13 cellular contexts compared by ENCODE assay signal in genomic region chr12:130014485-130014807, GRCh38.
A peak's percentile ranks its signal among the peaks of the same experiment; 100 is the strongest.
DNase-seq lines count a peak whose midpoint lies in the region; ATAC-seq lines count a peak whose summit lies in the region.
"Had no signal": no experiment of that assay in that cellular context is flagged by ENCODE, and none has a peak within 500 bp of the region (broad histone marks: within the 10 kb centered on the region; RNA-seq: fewer than 3 reads in every experiment).

No MANE protein-coding gene starts in this region.

- CTCF ChIA-PET in activated CD4-positive, alpha-beta memory T cell treated with anti-CD3 and anti-CD28 coated beads for 36 hours (lab: Charles Lee), result interaction anchor here (0.5 to 1.7 kb wide), 9 partner anchors 10 to 1755 kb away, joined by 3 to 9 read pairs (median 5); no protein-coding TSS in a partner anchor

- DNase-seq in NCI-H146 (lab: John Stamatoyannopoulos, UW), result peak; percentile 36
- DNase-seq in NCI-H146 treated with DMSO at 0.1 percent for 48 hours (lab: John Stamatoyannopoulos, UW; ENCODE audit: unreplicated experiment), result no peak
- DNase-seq in HT-29 (ENCODE audit: low spot score), result peak; percentile 11
- DNase-seq in SK-N-DZ (ENCODE audit: low spot score), result peak; percentile 24
- DNase-seq in left kidney (ENCODE audit: low read depth, low spot score), result peak; percentile 67
- no peak for DNase-seq in stimulated activated effector memory CD8-positive, alpha-beta T cell treated with anti-CD3 and anti-CD28 coated beads, Interleukin-12 subunit alpha, Interleukin-12 subunit beta, amount 100 ng/mL, for 72 hours (ENCODE audit: low spot score in 2 of 2)
- no peak for DNase-seq in activated CD4-positive, alpha-beta memory T cell treated with anti-CD3 and anti-CD28 coated beads for 36 hours
- DNase-seq in effector memory CD4-positive, alpha-beta T cell, result no peak

- H3K27ac ChIP-seq in effector memory CD4-positive, alpha-beta T cell (ENCODE audit: insufficient read depth, low read length, poor library complexity, severe bottlenecking), result no peak overlapping the region
- H3K27ac ChIP-seq: brain microvascular endothelial cell, KMS-11 had no signal

- no peaks in the 10 kb centered on the region for H3K4me1 Mint-ChIP-seq in stimulated activated effector memory CD8-positive, alpha-beta T cell treated with anti-CD3 and anti-CD28 coated beads, Interleukin-12 subunit alpha, Interleukin-12 subunit beta, amount 100 ng/mL, for 72 hours
- no peaks in the 10 kb centered on the region for H3K4me1 Mint-ChIP-seq in activated CD4-positive, alpha-beta memory T cell treated with anti-CD3 and anti-CD28 coated beads for 36 hours (ENCODE audit: low read depth)
- H3K4me1 Mint-ChIP-seq: stimulated activated naive B cell treated with anti-CD40 and anti-IgM and Interleukin-4, amounts not matched to agents 10 μg/mL and 1 μg/mL and 100 μg/mL, for 72 hours; T-cell had no signal

- no peaks in the 10 kb centered on the region for H3K36me3 Mint-ChIP-seq in stimulated activated effector memory CD8-positive, alpha-beta T cell treated with anti-CD3 and anti-CD28 coated beads, Interleukin-12 subunit alpha, Interleukin-12 subunit beta, amount 100 ng/mL, for 72 hours
- H3K36me3 Mint-ChIP-seq in activated CD4-positive, alpha-beta memory T cell treated with anti-CD3 and anti-CD28 coated beads for 36 hours, result no peaks in the 10 kb centered on the region
- H3K36me3 Mint-ChIP-seq: stimulated activated naive B cell treated with anti-CD40 and anti-IgM and Interleukin-4, amounts not matched to agents 10 μg/mL and 1 μg/mL and 100 μg/mL, for 72 hours; T-cell had no signal

- H3K9me3 Mint-ChIP-seq in stimulated activated effector memory CD8-positive, alpha-beta T cell treated with anti-CD3 and anti-CD28 coated beads, Interleukin-12 subunit alpha, Interleukin-12 subunit beta, amount 100 ng/mL, for 72 hours, result no peaks in the 10 kb centered on the region
- H3K9me3 Mint-ChIP-seq in activated CD4-positive, alpha-beta memory T cell treated with anti-CD3 and anti-CD28 coated beads for 36 hours, result no peaks in the 10 kb centered on the region
- H3K9me3 Mint-ChIP-seq: activated T-helper 2 cell treated with anti-CD3 and anti-CD28 coated beads, Interferon-gamma antibody, Interleukin-2, Interleukin-4, amounts not matched to agents 10 μg/mL and 5 μg/mL and 100 μg/mL, durations not matched to agents 14 hours and 24 hours and 36 hours; stimulated activated naive B cell treated with anti-CD40 and anti-IgM and Interleukin-4, amounts not matched to agents 10 μg/mL and 1 μg/mL and 100 μg/mL, for 72 hours; T-cell had no signal

- no peak for ATAC-seq in stimulated activated effector memory CD8-positive, alpha-beta T cell treated with anti-CD3 and anti-CD28 coated beads, Interleukin-12 subunit alpha, Interleukin-12 subunit beta, amount 100 ng/mL, for 72 hours

- no peak overlapping the region for H3K27ac Mint-ChIP-seq in stimulated activated effector memory CD8-positive, alpha-beta T cell treated with anti-CD3 and anti-CD28 coated beads, Interleukin-12 subunit alpha, Interleukin-12 subunit beta, amount 100 ng/mL, for 72 hours
- H3K27ac Mint-ChIP-seq in activated CD4-positive, alpha-beta memory T cell treated with anti-CD3 and anti-CD28 coated beads for 36 hours, result no peak overlapping the region
- H3K27ac Mint-ChIP-seq: activated T-helper 2 cell treated with anti-CD3 and anti-CD28 coated beads, Interferon-gamma antibody, Interleukin-2, Interleukin-4, amounts not matched to agents 10 μg/mL and 5 μg/mL and 100 μg/mL, durations not matched to agents 14 hours and 24 hours and 36 hours; stimulated activated naive B cell treated with anti-CD40 and anti-IgM and Interleukin-4, amounts not matched to agents 10 μg/mL and 1 μg/mL and 100 μg/mL, for 72 hours; T-cell had no signal

- no peaks in the 10 kb centered on the region for H3K36me3 ChIP-seq in effector memory CD4-positive, alpha-beta T cell (ENCODE audit: control insufficient read depth, insufficient read depth, low read length)
- H3K36me3 ChIP-seq: brain microvascular endothelial cell had no signal

- no peaks in the 10 kb centered on the region for H3K9me3 ChIP-seq in effector memory CD4-positive, alpha-beta T cell (ENCODE audit: control insufficient read depth, low read length)

- peaks cover 11% of the 10 kb centered on the region for H3K27me3 Mint-ChIP-seq in activated CD4-positive, alpha-beta memory T cell treated with anti-CD3 and anti-CD28 coated beads for 36 hours

- no peaks in the 10 kb centered on the region for H3K27me3 ChIP-seq in effector memory CD4-positive, alpha-beta T cell (replicated peaks; ENCODE audit: control insufficient read depth, insufficient read depth, low read length, poor library complexity, severe bottlenecking)
- H3K27me3 ChIP-seq: brain microvascular endothelial cell had no signal

- intact Hi-C loops in activated CD4-positive, alpha-beta memory T cell treated with anti-CD3 and anti-CD28 coated beads for 36 hours (cut with micrococcal nuclease), result loop anchor here (5.0 kb wide), 1 partner anchor 822 kb away; no protein-coding TSS in a partner anchor

- no peak overlapping the region for H3K4me3 ChIP-seq in effector memory CD4-positive, alpha-beta T cell (ENCODE audit: insufficient read depth, low read depth, low read length, poor library complexity, severe bottlenecking)

- POLR2A ChIA-PET in activated CD4-positive, alpha-beta memory T cell treated with anti-CD3 and anti-CD28 coated beads for 36 hours (lab: Charles Lee), result no interaction called here

- H3K4me1 ChIP-seq in effector memory CD4-positive, alpha-beta T cell (ENCODE audit: control insufficient read depth, insufficient read depth, low read length, poor library complexity, severe bottlenecking), result no peaks in the 10 kb centered on the region

- no peak overlapping the region for H3K4me3 Mint-ChIP-seq in stimulated activated effector memory CD8-positive, alpha-beta T cell treated with anti-CD3 and anti-CD28 coated beads, Interleukin-12 subunit alpha, Interleukin-12 subunit beta, amount 100 ng/mL, for 72 hours
- no peak overlapping the region for H3K4me3 Mint-ChIP-seq in activated CD4-positive, alpha-beta memory T cell treated with anti-CD3 and anti-CD28 coated beads for 36 hours
- H3K4me3 Mint-ChIP-seq: stimulated activated naive B cell treated with anti-CD40 and anti-IgM and Interleukin-4, amounts not matched to agents 10 μg/mL and 1 μg/mL and 100 μg/mL, for 72 hours; T-cell had no signal

Comparison
In these comparisons a context has a peak if more than half of its experiments do, and no peak if none do; other contexts are left out.
1. DNase-seq: peak in NCI-H146 (single experiment), HT-29 (single experiment), SK-N-DZ (single experiment) and left kidney (single experiment); none in NCI-H146 treated with DMSO at 0.1 percent for 48 hours (single experiment), stimulated activated effector memory CD8-positive, alpha-beta T cell treated with anti-CD3 and anti-CD28 coated beads, Interleukin-12 subunit alpha, Interleukin-12 subunit beta, amount 100 ng/mL, for 72 hours (0 of 2), activated CD4-positive, alpha-beta memory T cell treated with anti-CD3 and anti-CD28 coated beads for 36 hours (single experiment) and effector memory CD4-positive, alpha-beta T cell (0 of 3).